16 cellular contexts compared by ENCODE assay signal in genomic region chr12:124489915-124490583, GRCh38.
DNase-seq lines count a peak whose midpoint lies in the region; ATAC-seq, FAIRE-seq and TF ChIP-seq lines count a peak whose summit lies in the region.
"Had no signal": no experiment of that assay in that cellular context is flagged by ENCODE, and none has a peak within 500 bp of the region (broad histone marks: within the 10 kb centered on the region; RNA-seq: fewer than 3 reads in every experiment).

No MANE protein-coding gene starts in this region.

- no peak overlapping the region for H3K4me3 Mint-ChIP-seq in CD4-positive, CD25-positive, alpha-beta regulatory T cell
- no peak overlapping the region for H3K4me3 Mint-ChIP-seq in glutamatergic neuron (ENCODE audit: unreplicated experiment)
- H3K4me3 Mint-ChIP-seq: GM23338 had no signal

- H3K4me3 ChIP-seq in CD4-positive, CD25-positive, alpha-beta regulatory T cell (ENCODE audit: low read depth, low read length) = no peak overlapping the region
- H3K4me3 ChIP-seq in adrenal gland (no peak overlapping the region), pancreas (no peak overlapping the region)
- H3K4me3 ChIP-seq: A549, GM23338 had no signal

- intact Hi-C loops in adrenal gland (cut with DNase I) (no loop called here), pancreas (cut with DNase I) (loop anchor here in 1 of 3 donors (10.0 kb wide), 2 partner anchors 105 to 265 kb away; no protein-coding TSS in a partner anchor)

- 87 to 94% (median 90%) methylated on average over 7 to 9 of the region's 9 CpGs for WGBS in adrenal gland, 4 donors
- WGBS in pancreas, 2 donors = 94 to 96% methylated on average over 9 of the region's 9 CpGs

- H3K27me3 Mint-ChIP-seq in CD4-positive, CD25-positive, alpha-beta regulatory T cell = no peaks in the 10 kb centered on the region
- H3K27me3 Mint-ChIP-seq in glutamatergic neuron (ENCODE audit: unreplicated experiment) = peaks cover 16% of the 10 kb centered on the region

- no peaks in the 10 kb centered on the region for H3K27me3 ChIP-seq in CD4-positive, CD25-positive, alpha-beta regulatory T cell (ENCODE audit: control insufficient read depth, insufficient read depth, low read length)
- H3K27me3 ChIP-seq in adrenal gland (no peaks in the 10 kb centered on the region), pancreas (no peaks in the 10 kb centered on the region)

- no peak for ATAC-seq in CD4-positive, CD25-positive, alpha-beta regulatory T cell (ENCODE audit: low read depth in 2 of 2)
- ATAC-seq in pancreas = no peak
- ATAC-seq: GM23338, PC-3 had no signal

- H3K27ac Mint-ChIP-seq in CD4-positive, CD25-positive, alpha-beta regulatory T cell = peak overlapping the region in 2 of 3 donors; percentile 10 to 60
- H3K27ac Mint-ChIP-seq in glutamatergic neuron (ENCODE audit: unreplicated experiment) = peak overlapping the region; percentile 8
- H3K27ac Mint-ChIP-seq: GM23338 had no signal

- H3K4me1 ChIP-seq in CD4-positive, CD25-positive, alpha-beta regulatory T cell (ENCODE audit: control insufficient read depth, insufficient read depth, low read length, poor library complexity, severe bottlenecking) = peaks cover 16% of the 10 kb centered on the region
- H3K4me1 ChIP-seq in adrenal gland (replicated peaks in 1 of 2) = peaks cover 29 to 36% of the 10 kb centered on the region in 2 donors
- H3K4me1 ChIP-seq in pancreas = peaks cover 16 to 24% (median 23%) of the 10 kb centered on the region in 3 donors
- H3K4me1 ChIP-seq: A549 had no signal

- TF ChIP-seq CTCF in adrenal gland (IDR thresholded peaks at IDR 0.05) (no peak), glutamatergic neuron (IDR thresholded peaks at IDR 0.05; ENCODE audit: partially characterized antibody, unreplicated experiment) (no peak), pancreas (IDR thresholded peaks at IDR 0.05) (no peak)

- H3K9me3 Mint-ChIP-seq in CD4-positive, CD25-positive, alpha-beta regulatory T cell = no peaks in the 10 kb centered on the region
- H3K9me3 Mint-ChIP-seq in glutamatergic neuron (ENCODE audit: unreplicated experiment) = peaks cover 19% of the 10 kb centered on the region
- H3K9me3 Mint-ChIP-seq: GM23338 had no signal

- H3K36me3 ChIP-seq in CD4-positive, CD25-positive, alpha-beta regulatory T cell (ENCODE audit: control insufficient read depth, insufficient read depth, low read length) = peaks cover 3% of the 10 kb centered on the region
- peaks cover 0 to 40% of the 10 kb centered on the region in 2 donors for H3K36me3 ChIP-seq in adrenal gland (replicated peaks in 1 of 2)
- peaks cover 0 to 8% (median 4%) of the 10 kb centered on the region in 3 donors for H3K36me3 ChIP-seq in pancreas

- TF ChIP-seq POLR2A in adrenal gland (IDR thresholded peaks at IDR 0.05) = no peak

- peaks cover 10 to 25% (median 23%) of the 10 kb centered on the region in 4 donors for H3K4me1 Mint-ChIP-seq in CD4-positive, CD25-positive, alpha-beta regulatory T cell
- H3K4me1 Mint-ChIP-seq in glutamatergic neuron (ENCODE audit: low read depth, unreplicated experiment) = peaks cover 40% of the 10 kb centered on the region

- no peak overlapping the region for H3K27ac ChIP-seq in CD4-positive, CD25-positive, alpha-beta regulatory T cell (ENCODE audit: insufficient read depth, low read length, poor library complexity, severe bottlenecking)
- H3K27ac ChIP-seq in adrenal gland (peak overlapping the region in 3 of 5 donors; percentile 47 to 79 (median 59)), pancreas (peak overlapping the region; percentile 39 to 52 (median 50))
- H3K27ac ChIP-seq: A549 had no signal

- DNase-seq in CD4-positive, CD25-positive, alpha-beta regulatory T cell = no peak
- DNase-seq in adrenal gland (no peak), glutamatergic neuron (no peak), pancreas (peak in 1 of 6 donors; percentile 34), HPDE6-E6E7 (ENCODE audit: extremely low spot score) (no peak), NCI-H2227 (lab: John Stamatoyannopoulos, UW; ENCODE audit: unreplicated experiment) (no peak), DMS53 treated with DMSO at 0.1 percent for 48 hours (lab: John Stamatoyannopoulos, UW; ENCODE audit: unreplicated experiment) (no peak)
- DNase-seq in stimulated activated naive CD4-positive, alpha-beta T cell (lab: John Stamatoyannopoulos, UW) = no peak
- DNase-seq: NCI-H1436, NCI-H2029 treated with DMSO at 0.1 percent for 48 hours, NCI-H2171 treated with DMSO at 0.1 percent for 48 hours, NCI-H748 treated with DMSO at 0.1 percent for 48 hours, PC-3 had no signal

- H3K9me3 ChIP-seq in CD4-positive, CD25-positive, alpha-beta regulatory T cell (ENCODE audit: control insufficient read depth in 2 of 2, low read length in 2 of 2) = no peaks in the 10 kb centered on the region
- H3K9me3 ChIP-seq in adrenal gland (replicated peaks in 1 of 3) (no peaks in the 10 kb centered on the region), pancreas (no peaks in the 10 kb centered on the region)
- H3K9me3 ChIP-seq: A549 had no signal

- peaks cover 13% of the 10 kb centered on the region for H3K36me3 Mint-ChIP-seq in CD4-positive, CD25-positive, alpha-beta regulatory T cell
- no peaks in the 10 kb centered on the region for H3K36me3 Mint-ChIP-seq in glutamatergic neuron (ENCODE audit: unreplicated experiment)

- no peak for FAIRE-seq in pancreas (lab: Jason Lieb, UNC)
- FAIRE-seq: A549, GM12892 had no signal
